In the genomic region with DNA sequence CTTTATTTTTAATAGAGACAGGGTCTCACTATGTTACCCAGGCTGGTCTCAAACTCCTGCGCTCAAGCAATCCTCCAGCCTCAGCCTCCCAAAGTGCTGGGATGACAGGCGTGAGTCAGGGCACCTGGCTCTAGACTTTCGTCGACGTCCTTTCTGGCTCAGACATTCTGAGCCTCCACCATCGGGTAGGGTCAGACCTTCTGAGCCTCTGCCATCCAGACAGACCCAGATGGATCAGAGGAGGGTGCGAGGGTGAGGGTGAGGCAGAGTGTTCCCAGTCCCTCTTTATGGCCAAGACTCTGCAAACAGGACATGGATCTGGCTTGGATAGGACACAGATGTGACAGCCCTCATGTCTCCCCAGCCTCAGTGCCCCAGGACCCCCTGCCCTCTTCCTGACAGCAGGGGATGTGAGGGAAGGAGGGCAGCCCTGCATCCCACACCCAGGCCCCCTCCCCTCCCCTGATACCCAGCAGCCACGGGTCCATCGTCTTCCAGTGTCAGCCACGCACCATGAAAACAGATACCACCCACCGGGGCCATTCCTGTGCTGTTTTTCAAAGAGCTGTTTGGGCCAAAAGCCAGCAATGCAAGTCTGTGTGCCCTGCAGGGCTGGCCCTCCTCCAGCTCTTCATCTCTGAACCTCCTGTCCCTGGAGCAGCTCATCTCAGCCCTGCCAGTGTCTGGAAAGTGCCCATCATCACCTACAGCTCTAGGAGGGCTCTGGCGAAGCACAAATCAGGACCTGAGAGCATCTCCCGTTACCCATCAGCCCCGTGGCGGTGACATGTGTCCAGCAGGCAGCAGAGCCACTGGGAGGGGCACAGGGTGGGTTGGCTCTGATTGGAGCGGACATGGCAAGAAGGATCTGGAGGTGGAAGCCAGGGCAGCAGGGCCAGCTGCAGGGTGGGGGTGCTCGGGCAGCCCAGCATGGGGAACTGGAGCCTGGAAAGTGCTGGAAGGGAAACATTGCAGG, we compare ENCODE assay signal across 15 cellular contexts.
DNase-seq lines count a peak whose midpoint lies in the region; ATAC-seq and TF ChIP-seq lines count a peak whose summit lies in the region.
"Had no signal": no experiment of that assay in that cellular context is flagged by ENCODE, and none has a peak within 500 bp of the region (broad histone marks: within the 10 kb centered on the region; RNA-seq: fewer than 3 reads in every experiment).

No MANE protein-coding gene starts in this region.

- no TSS peak for BruUV-seq in mammary epithelial cell (replicated peaks; lab: Mats Ljungman, UMichigan)

- no peaks in the 10 kb centered on the region for H3K79me2 ChIP-seq in mammary epithelial cell (ENCODE audit: insufficient read depth, low read length)

- ATAC-seq in natural killer cell treated with Interleukin-12 subunit alpha and Interleukin-12 subunit beta and Interleukin-15 and Interleukin-18, amount 100 ng/mL, for 72 hours: no peak
- ATAC-seq in HG03139 (IDR thresholded peaks at IDR 0.05; ENCODE audit: unreplicated experiment) (no peak), GM18873 (IDR thresholded peaks at IDR 0.05; ENCODE audit: low FRiP score, unreplicated experiment) (no peak)

- no peak overlapping the region for H3K4me3 ChIP-seq in mammary epithelial cell (replicated peaks in 1 of 3; ENCODE audit: insufficient read depth in 1 of 3, low read depth in 2 of 3, low read length in 3 of 3)
- no peak overlapping the region for H3K4me3 ChIP-seq in brain microvascular endothelial cell (ENCODE audit: low read depth, low read length)
- H3K4me3 ChIP-seq: body of pancreas had no signal

- dilution Hi-C loops in mammary epithelial cell (cut with HindIII; ENCODE audit: low sequenced_read_pairs): loop anchor here (5.0 kb wide), 5 partner anchors 87 to 942 kb away; no protein-coding TSS in a partner anchor

- no peaks in the 10 kb centered on the region for H3K27me3 Mint-ChIP-seq in natural killer cell treated with Interleukin-12 subunit alpha and Interleukin-12 subunit beta and Interleukin-15 and Interleukin-18, amount 100 ng/mL, for 72 hours
- H3K27me3 Mint-ChIP-seq: activated CD4-positive, alpha-beta T cell treated with anti-CD3 and anti-CD28 coated beads, Interleukin-2, amount 10 ng/mL, durations not matched to agents 24 days and 14 days; effector memory CD8-positive, alpha-beta T cell; T-cell had no signal

- H3K27ac ChIP-seq in mammary epithelial cell (ENCODE audit: insufficient read depth, low read depth, low read length): no peak overlapping the region
- H3K27ac ChIP-seq in brain microvascular endothelial cell: no peak overlapping the region
- H3K27ac ChIP-seq: body of pancreas had no signal

- H3K9me3 Mint-ChIP-seq in natural killer cell treated with Interleukin-12 subunit alpha and Interleukin-12 subunit beta and Interleukin-15 and Interleukin-18, amount 100 ng/mL, for 72 hours: no peaks in the 10 kb centered on the region
- H3K9me3 Mint-ChIP-seq: activated CD4-positive, alpha-beta T cell treated with anti-CD3 and anti-CD28 coated beads, Interleukin-2, amount 10 ng/mL, durations not matched to agents 24 days and 14 days; activated T-cell treated with anti-CD3 and anti-CD28 coated beads, Interleukin-2, amount 50 U/mL, for 72 hours; effector memory CD8-positive, alpha-beta T cell; nephron; T-cell had no signal

- POLR2A ChIA-PET in GM10248 (lab: Yijun Ruan, JAX): interaction anchor here (0.6 kb wide), 1 partner anchor 724 kb away, joined by 3 read pairs; no protein-coding TSS in a partner anchor

- H3K27ac Mint-ChIP-seq in natural killer cell treated with Interleukin-12 subunit alpha and Interleukin-12 subunit beta and Interleukin-15 and Interleukin-18, amount 100 ng/mL, for 72 hours: no peak overlapping the region
- H3K27ac Mint-ChIP-seq: activated CD4-positive, alpha-beta T cell treated with anti-CD3 and anti-CD28 coated beads, Interleukin-2, amount 10 ng/mL, durations not matched to agents 24 days and 14 days; activated T-cell treated with anti-CD3 and anti-CD28 coated beads, Interleukin-2, amount 50 U/mL, for 72 hours; CD14-positive monocyte; T-cell had no signal

- no peak overlapping the region for H3K4me3 Mint-ChIP-seq in natural killer cell treated with Interleukin-12 subunit alpha and Interleukin-12 subunit beta and Interleukin-15 and Interleukin-18, amount 100 ng/mL, for 72 hours
- H3K4me3 Mint-ChIP-seq: activated CD4-positive, alpha-beta T cell treated with anti-CD3 and anti-CD28 coated beads, Interleukin-2, amount 10 ng/mL, durations not matched to agents 24 days and 14 days; activated T-cell treated with anti-CD3 and anti-CD28 coated beads, Interleukin-2, amount 50 U/mL, for 72 hours; CD14-positive monocyte had no signal

- no peak overlapping the region for H2AFZ ChIP-seq in mammary epithelial cell (ENCODE audit: low read depth, low read length)

- DNase-seq in EL (peak; percentile 30), NCI-H2171 (lab: John Stamatoyannopoulos, UW) (peak; percentile 70), mammary epithelial cell (peak; percentile 2), GM10248 (ENCODE audit: extremely low spot score) (no peak), brain microvascular endothelial cell (no peak)
- peak; percentile 51 for DNase-seq in natural killer cell treated with Interleukin-12 subunit alpha and Interleukin-12 subunit beta and Interleukin-15 and Interleukin-18, amount 100 ng/mL, for 72 hours (ENCODE audit: low spot score)

- no peak overlapping the region for H3K9ac ChIP-seq in mammary epithelial cell (ENCODE audit: insufficient read depth, low read length)

- CTCF ChIA-PET in mammary epithelial cell (lab: Charles Lee; ENCODE audit: low non-redundant PET): interaction anchor here (1.3 kb wide), 1 partner anchor 324 kb away, joined by 15 read pairs; no protein-coding TSS in a partner anchor
- CTCF ChIA-PET in GM10248 (lab: Yijun Ruan, JAX): interaction anchor here (0.7 to 5.7 kb wide), 74 partner anchors 10 to 957 kb away, joined by 3 to 92 read pairs (median 6); a partner anchor contains a TSS

- intact Hi-C loops in mammary epithelial cell (cut with micrococcal nuclease): loop anchor here (1.0 to 5.0 kb wide), 4 partner anchors 167 to 1862 kb away; no protein-coding TSS in a partner anchor

- WGBS in mammary epithelial cell (ENCODE audit: low coverage, missing lambda C conversion rate): 45% methylated on average over 15 of the region's 17 CpGs

- peaks cover 10 to 16% of the 10 kb centered on the region in 2 donors for H3K4me1 Mint-ChIP-seq in natural killer cell treated with Interleukin-12 subunit alpha and Interleukin-12 subunit beta and Interleukin-15 and Interleukin-18, amount 100 ng/mL, for 72 hours (ENCODE audit: low read depth in 2 of 2)

- H3K36me3 ChIP-seq in mammary epithelial cell (ENCODE audit: insufficient read depth, low read length) (no peaks in the 10 kb centered on the region), brain microvascular endothelial cell (replicated peaks) (no peaks in the 10 kb centered on the region)

- H3K4me1 ChIP-seq in mammary epithelial cell (ENCODE audit: insufficient read depth, low read length): peaks cover 30% of the 10 kb centered on the region

- no peaks in the 10 kb centered on the region for H3K9me3 ChIP-seq in mammary epithelial cell (replicated peaks; ENCODE audit: insufficient read depth, low read length)
- H3K9me3 ChIP-seq: body of pancreas had no signal

- H3K4me2 ChIP-seq in mammary epithelial cell (ENCODE audit: insufficient read depth, low read depth, low read length): peak overlapping the region; percentile 29

- no peaks in the 10 kb centered on the region for H4K20me1 ChIP-seq in mammary epithelial cell (ENCODE audit: insufficient read depth, low read length)

- in situ Hi-C loops in mammary epithelial cell (cut with MboI; ENCODE audit: low sequenced_read_pairs in 2 of 2) (loop anchor here (10.0 to 25.0 kb wide), 4 partner anchors 332 to 945 kb away; a partner anchor contains a TSS), brain microvascular endothelial cell (cut with HindIII; ENCODE audit: low pct_ligation_motif_present, low sequenced_read_pairs) (loop anchor here (25.0 kb wide), 1 partner anchor 932 kb away; no protein-coding TSS in a partner anchor)

- H3K27me3 ChIP-seq in mammary epithelial cell (ENCODE audit: insufficient read depth, low read length) (no peaks in the 10 kb centered on the region), brain microvascular endothelial cell (replicated peaks) (no peaks in the 10 kb centered on the region)
- H3K27me3 ChIP-seq: body of pancreas had no signal

- TF ChIP-seq CTCF in mammary epithelial cell (conservative IDR thresholded peaks at IDR 0.05 in 1 of 2, IDR thresholded peaks at IDR 0.05 in 1 of 2; ENCODE audit: extremely low read depth in 1 of 2, insufficient read depth in 1 of 2, low read depth in 1 of 2, low read length in 2 of 2) (no peak), GM10248 (IDR thresholded peaks at IDR 0.05; ENCODE audit: control extremely low read depth, extremely low read depth, low read depth, missing control alignments) (no peak), brain microvascular endothelial cell (IDR thresholded peaks at IDR 0.05; ENCODE audit: low read depth, low read length, missing control alignments) (no peak)

- H3K36me3 Mint-ChIP-seq in natural killer cell treated with Interleukin-12 subunit alpha and Interleukin-12 subunit beta and Interleukin-15 and Interleukin-18, amount 100 ng/mL, for 72 hours: no peaks in the 10 kb centered on the region
- H3K36me3 Mint-ChIP-seq: T-cell had no signal

Comparison
In these comparisons a context has a peak if more than half of its experiments do, and no peak if none do; other contexts are left out.
1. DNase-seq: peak in EL (single experiment), NCI-H2171 (single experiment), mammary epithelial cell (single experiment) and natural killer cell treated with Interleukin-12 subunit alpha and Interleukin-12 subunit beta and Interleukin-15 and Interleukin-18, amount 100 ng/mL, for 72 hours (single experiment); none in GM10248 (single experiment) and brain microvascular endothelial cell (single experiment).